26 cellular contexts compared by ENCODE assay signal in genomic region chr13:98954313-98954712, GRCh38.
"Had no signal": no experiment of that assay in that cellular context is flagged by ENCODE, and none has a peak within 500 bp of the region (broad histone marks: within the 10 kb centered on the region; RNA-seq: fewer than 3 reads in every experiment).

No MANE protein-coding gene starts in this region.

- H3K4me1 Mint-ChIP-seq: activated CD4-positive, alpha-beta memory T cell treated with anti-CD3 and anti-CD28 coated beads, Interleukin-2, amount 10 ng/mL, durations not matched to agents 7 days and 5 days; mesothelial cell of epicardium had no signal

- H3K27me3 Mint-ChIP-seq: activated CD4-positive, alpha-beta memory T cell treated with anti-CD3 and anti-CD28 coated beads, Interleukin-2, amount 10 ng/mL, durations not matched to agents 7 days and 5 days; activated CD4-positive, alpha-beta T cell treated with anti-CD3 and anti-CD28 coated beads, Interleukin-2, amount 10 ng/mL, durations not matched to agents 24 days and 14 days; activated naive CD8-positive, alpha-beta T cell treated with anti-CD3 and anti-CD28 coated beads, Interleukin-2, amount 50 U/mL, for 24 hours; naive thymus-derived CD8-positive, alpha-beta T cell; stimulated activated naive CD8-positive, alpha-beta T cell treated with anti-CD3 and anti-CD28 coated beads, Interleukin-15, Interleukin-2, amounts not matched to agents 100 ng/mL and 50 ng/mL, for 24 hours had no signal

- H3K9me3 ChIP-seq: left lung, tibial artery had no signal

- H3K9me3 Mint-ChIP-seq: activated CD4-positive, alpha-beta memory T cell treated with anti-CD3 and anti-CD28 coated beads, Interleukin-2, amount 10 ng/mL, durations not matched to agents 7 days and 5 days; activated CD4-positive, alpha-beta T cell treated with anti-CD3 and anti-CD28 coated beads, Interleukin-2, amount 10 ng/mL, durations not matched to agents 24 days and 14 days; activated naive CD8-positive, alpha-beta T cell treated with anti-CD3 and anti-CD28 coated beads, Interleukin-2, amount 50 U/mL, for 24 hours; activated T-cell treated with anti-CD3 and anti-CD28 coated beads, Interleukin-2, amount 50 U/mL, for 72 hours; mesothelial cell of epicardium; naive thymus-derived CD8-positive, alpha-beta T cell; T-helper 1 cell treated with Interleukin-12 subunit alpha and Interleukin-12 subunit beta and Interleukin-4 antibody, amounts not matched to agents 30 μg/mL and 1 μg/mL, for 36 hours had no signal

- H3K27me3 ChIP-seq: brain microvascular endothelial cell, left lung, tibial artery had no signal

- ATAC-seq: activated CD4-positive, CD25-positive, alpha-beta regulatory T cell treated with anti-CD3 and anti-CD28 coated beads, Interleukin-2, amount 50 U/mL, for 24 hours; activated naive CD8-positive, alpha-beta T cell treated with anti-CD3 and anti-CD28 coated beads, Interleukin-2, amount 50 U/mL, for 24 hours; activated T-cell treated with anti-CD3 and anti-CD28 coated beads, Interleukin-2, amount 50 U/mL, for 72 hours; esophagus mucosa; left lung; naive thymus-derived CD8-positive, alpha-beta T cell had no signal

- H3K4me3 Mint-ChIP-seq: activated CD4-positive, alpha-beta memory T cell treated with anti-CD3 and anti-CD28 coated beads, Interleukin-2, amount 10 ng/mL, durations not matched to agents 7 days and 5 days; activated CD4-positive, alpha-beta T cell treated with anti-CD3 and anti-CD28 coated beads, Interleukin-2, amount 10 ng/mL, durations not matched to agents 24 days and 14 days; activated naive CD8-positive, alpha-beta T cell treated with anti-CD3 and anti-CD28 coated beads, Interleukin-2, amount 50 U/mL, for 24 hours; activated T-cell treated with anti-CD3 and anti-CD28 coated beads, Interleukin-2, amount 50 U/mL, for 72 hours; mesothelial cell of epicardium; naive thymus-derived CD8-positive, alpha-beta T cell; stimulated activated naive CD8-positive, alpha-beta T cell treated with anti-CD3 and anti-CD28 coated beads, Interleukin-15, Interleukin-2, amounts not matched to agents 100 ng/mL and 50 ng/mL, for 24 hours; T-helper 1 cell treated with Interleukin-12 subunit alpha and Interleukin-12 subunit beta and Interleukin-4 antibody, amounts not matched to agents 30 μg/mL and 1 μg/mL, for 36 hours had no signal

- FAIRE-seq: endothelial cell of umbilical vein, urothelium cell line had no signal

- H3K27ac ChIP-seq: brain microvascular endothelial cell, left lung, tibial artery had no signal

- H3K36me3 ChIP-seq: brain microvascular endothelial cell, left lung had no signal

- H3K4me1 ChIP-seq: tibial artery had no signal

- H3K4me3 ChIP-seq: left lung, lung, tibial artery had no signal

- H3K36me3 Mint-ChIP-seq: mesothelial cell of epicardium had no signal

- H3K27ac Mint-ChIP-seq: activated CD4-positive, alpha-beta memory T cell treated with anti-CD3 and anti-CD28 coated beads, Interleukin-2, amount 10 ng/mL, durations not matched to agents 7 days and 5 days; activated CD4-positive, alpha-beta T cell treated with anti-CD3 and anti-CD28 coated beads, Interleukin-2, amount 10 ng/mL, durations not matched to agents 24 days and 14 days; activated naive CD8-positive, alpha-beta T cell treated with anti-CD3 and anti-CD28 coated beads, Interleukin-2, amount 50 U/mL, for 24 hours; activated T-cell treated with anti-CD3 and anti-CD28 coated beads, Interleukin-2, amount 50 U/mL, for 72 hours; mesothelial cell of epicardium; progenitor cell of endocrine pancreas; stimulated activated naive CD8-positive, alpha-beta T cell treated with anti-CD3 and anti-CD28 coated beads, Interleukin-15, Interleukin-2, amounts not matched to agents 100 ng/mL and 50 ng/mL, for 24 hours; T-helper 1 cell treated with Interleukin-12 subunit alpha and Interleukin-12 subunit beta and Interleukin-4 antibody, amounts not matched to agents 30 μg/mL and 1 μg/mL, for 36 hours had no signal

- DNase-seq: activated CD4-positive, alpha-beta memory T cell treated with anti-CD3 and anti-CD28 coated beads, Interleukin-2, amount 10 ng/mL, durations not matched to agents 7 days and 5 days; activated CD4-positive, alpha-beta T cell treated with anti-CD3 and anti-CD28 coated beads, Interleukin-2, amount 10 ng/mL, durations not matched to agents 24 days and 14 days; activated gamma-delta T cell; activated naive CD4-positive, alpha-beta T cell treated with anti-CD3 and anti-CD28 coated beads, Interleukin-2, amount 50 U/mL, for 16 hours; activated naive CD8-positive, alpha-beta T cell treated with anti-CD3 and anti-CD28 coated beads, Interleukin-2, amount 50 U/mL, for 24 hours; activated T-cell treated with anti-CD3 and anti-CD28 coated beads, Interleukin-2, amount 50 U/mL, for 72 hours; brain microvascular endothelial cell; caudate nucleus; dermis blood vessel endothelial cell; effector CD8-positive, alpha-beta T cell; foreskin melanocyte; kidney glomerular epithelial cell; left lung; naive thymus-derived CD8-positive, alpha-beta T cell; stimulated activated CD4-positive, alpha-beta T cell treated with anti-CD3 and anti-CD28 coated beads, Interleukin-4, amount 100 ng/mL, for 24 hours; substantia nigra; tibial artery had no signal
